Comparison of ENCODE assay signal across 8 cellular contexts in genomic region chr16:55478827-55479559, GRCh38. TPM values are rescaled to one million over a fixed set of nuclear protein-coding genes. Genes with fewer than 3 reads are reported as not detected.
A peak's percentile ranks its signal among the peaks of the same experiment; 100 is the strongest.
DNase-seq lines count a peak whose midpoint lies in the region; ATAC-seq and TF ChIP-seq lines count a peak whose summit lies in the region.

MMP2 (plus strand) TSS chr16:55479198; CDS start chr16:55479480, 282 bp downstream.

- peak within 1 kb of the TSS; percentile 92 for H3K9ac ChIP-seq in adipocyte (ENCODE audit: low read length)

- peak within 1 kb of the TSS; percentile 72 to 83 for H3K27ac ChIP-seq in right atrium auricular region

- TF ChIP-seq CTCF in right atrium auricular region (IDR thresholded peaks at IDR 0.05) (no peak), retinal pigment epithelial cell (conservative IDR thresholded peaks at IDR 0.05; ENCODE audit: low read depth, low read length) (no peak)

- H3K27me3 ChIP-seq in adipocyte (replicated peaks; ENCODE audit: control insufficient read depth, insufficient read depth, low read length) (no peaks in the 10 kb centered on the region), right atrium auricular region (no peaks in the 10 kb centered on the region)

- no peaks in the 10 kb centered on the region for H3K9me3 ChIP-seq in adipocyte (ENCODE audit: control insufficient read depth, low read length)
- no peaks in the 10 kb centered on the region for H3K9me3 ChIP-seq in right atrium auricular region

- peak within 1 kb of the TSS; percentile 91 for H3K4me3 ChIP-seq in adipocyte (ENCODE audit: low read length)
- H3K4me3 ChIP-seq in right atrium auricular region: peak within 1 kb of the TSS; percentile 59 to 62
- H3K4me3 ChIP-seq in retinal pigment epithelial cell (ENCODE audit: low read length): peak within 1 kb of the TSS; percentile 64

- peak; percentile 77 for DNase-seq in HCEC 1CT
- DNase-seq in adipocyte (ENCODE audit: low read depth): peak; percentile 86
- peak; percentile 84 for DNase-seq in right atrium auricular region (ENCODE audit: low spot score)
- DNase-seq in retinal pigment epithelial cell (ENCODE audit: low read depth): no peak
- DNase-seq in hippocampal formation (lab: John Stamatoyannopoulos, UW): no peak
- no peak for DNase-seq in NCI-H2196 (lab: John Stamatoyannopoulos, UW; ENCODE audit: unreplicated experiment)

- H3K36me3 ChIP-seq in adipocyte (ENCODE audit: control insufficient read depth, insufficient read depth, low read length, severe bottlenecking) (peaks cover 16% of the 10 kb centered on the region), right atrium auricular region (peaks cover 12% of the 10 kb centered on the region)

- H3K4me1 ChIP-seq in adipocyte (ENCODE audit: control insufficient read depth, insufficient read depth, low read length): peaks cover 73% of the 10 kb centered on the region
- H3K4me1 ChIP-seq in right atrium auricular region: peaks cover 0 to 38% of the 10 kb centered on the region in 2 donors

- ATAC-seq in GM21447 (IDR thresholded peaks at IDR 0.05; ENCODE audit: unreplicated experiment) (no peak), HG03432 (IDR thresholded peaks at IDR 0.05; ENCODE audit: unreplicated experiment) (no peak)

RNA-seq across cellular contexts. Expression of gene MMP2, which starts in this region (rescaled TPM):
- 100 to 1,000 TPM; 131 to 136 TPM for total RNA-seq in right atrium auricular region

Comparison
In these comparisons a context has a peak if more than half of its experiments do, and no peak if none do; other contexts are left out.
1. DNase-seq: peak in HCEC 1CT (single experiment), adipocyte (single experiment) and right atrium auricular region (single experiment); none in retinal pigment epithelial cell (single experiment), hippocampal formation (0 of 2) and NCI-H2196 (single experiment).
2. Peak in every context shown above with its lines, with median percentiles within 50 percentile points of each other: H3K4me3 ChIP-seq.